12 cellular contexts compared by ENCODE assay signal in genomic region chr10:86306628-86307278, GRCh38. TPM values are rescaled to one million over a fixed set of nuclear protein-coding genes. Genes with fewer than 3 reads are reported as not detected.
DNase-seq lines count a peak whose midpoint lies in the region; ATAC-seq and TF ChIP-seq lines count a peak whose summit lies in the region.
"Had no signal": no experiment of that assay in that cellular context is flagged by ENCODE, and none has a peak within 500 bp of the region (broad histone marks: within the 10 kb centered on the region; RNA-seq: fewer than 3 reads in every experiment).

No MANE protein-coding gene starts in this region.

- CTCF ChIA-PET in HEK293 (lab: Yijun Ruan, JAX) (interaction anchor here (0.7 kb wide), 1 partner anchor 389 kb away, joined by 3 read pairs; no protein-coding TSS in a partner anchor), WTC11 (lab: Charles Lee) (interaction anchor here (0.6 to 1.4 kb wide), 5 partner anchors 18 to 129 kb away, joined by 3 to 7 read pairs (median 4); no protein-coding TSS in a partner anchor)

- ATAC-seq in WTC11 (peak; percentile 78; the same call in 1 of the 2 replicates), HG03565 (IDR thresholded peaks at IDR 0.05; ENCODE audit: unreplicated experiment) (no peak), GM18858 (IDR thresholded peaks at IDR 0.05; ENCODE audit: unreplicated experiment) (no peak)

- H3K27ac Mint-ChIP-seq in WTC11 = no peak overlapping the region
- H3K27ac Mint-ChIP-seq: activated naive CD4-positive, alpha-beta T cell treated with anti-CD3 and anti-CD28 coated beads, Interleukin-2, amount 50 U/mL, for 24 hours; memory B cell had no signal

- H3K9me3 Mint-ChIP-seq in WTC11 = peaks cover 9% of the 10 kb centered on the region
- H3K9me3 Mint-ChIP-seq: activated naive CD4-positive, alpha-beta T cell treated with anti-CD3 and anti-CD28 coated beads, Interleukin-2, amount 50 U/mL, for 24 hours; memory B cell had no signal

- no peaks in the 10 kb centered on the region for H3K36me3 ChIP-seq in HEK293 (ENCODE audit: control insufficient read depth in 2 of 2, insufficient read depth in 1 of 2, low read length in 2 of 2)

- no peak overlapping the region for H3K27ac ChIP-seq in HEK293 (ENCODE audit: extremely low read depth, low read depth, low read length)
- H3K27ac ChIP-seq: epithelial cell of prostate had no signal

- POLR2A ChIA-PET in HEK293 (lab: Yijun Ruan, JAX) = no interaction called here
- POLR2A ChIA-PET in WTC11 (lab: Charles Lee) = no interaction called here

- no peaks in the 10 kb centered on the region for H3K36me3 Mint-ChIP-seq in WTC11
- H3K36me3 Mint-ChIP-seq: activated naive CD4-positive, alpha-beta T cell treated with anti-CD3 and anti-CD28 coated beads, Interleukin-2, amount 50 U/mL, for 24 hours; memory B cell had no signal

- no peak overlapping the region for H3K4me3 ChIP-seq in HEK293 (ENCODE audit: low read depth, low read length)
- H3K4me3 ChIP-seq: smooth muscle cell had no signal

- no peak for TF ChIP-seq CTCF in HEK293 (tag by site-specific recombination; IDR thresholded peaks at IDR 0.05)
- TF ChIP-seq CTCF in WTC11 (IDR thresholded peaks at IDR 0.05) = no peak

- peak; percentile 34 for DNase-seq in AG20443 (ENCODE audit: low spot score)
- peak; percentile 68 for DNase-seq in WTC11 (ENCODE audit: low spot score)
- DNase-seq in iPS-NIHi7 (ENCODE audit: extremely low spot score) = peak; percentile 70
- no peak for DNase-seq in GM19240 (ENCODE audit: insufficient read length, low spot score)
- no peak for DNase-seq in NCI-H2081 treated with DMSO at 0.1 percent for 48 hours (lab: John Stamatoyannopoulos, UW)

- H3K9me3 ChIP-seq in HEK293 (ENCODE audit: control insufficient read depth, insufficient read depth, low read depth, low read length) = no peaks in the 10 kb centered on the region

- no peaks in the 10 kb centered on the region for H3K4me1 ChIP-seq in HEK293 (ENCODE audit: control insufficient read depth, insufficient read depth, low read length)

- no peaks in the 10 kb centered on the region for H3K27me3 Mint-ChIP-seq in WTC11 (ENCODE audit: low read depth)

- H3K4me3 Mint-ChIP-seq in WTC11 = no peak overlapping the region
- H3K4me3 Mint-ChIP-seq: activated naive CD4-positive, alpha-beta T cell treated with anti-CD3 and anti-CD28 coated beads, Interleukin-2, amount 50 U/mL, for 24 hours; memory B cell had no signal

- no peaks in the 10 kb centered on the region for H3K4me1 Mint-ChIP-seq in WTC11
- H3K4me1 Mint-ChIP-seq: activated naive CD4-positive, alpha-beta T cell treated with anti-CD3 and anti-CD28 coated beads, Interleukin-2, amount 50 U/mL, for 24 hours; memory B cell had no signal

TF ChIP-seq in HEK293, 187 proteins besides CTCF, POLR2A, EP300 and RAD21 (continues in another document):
- TF ChIP-seq, protein P1, sequence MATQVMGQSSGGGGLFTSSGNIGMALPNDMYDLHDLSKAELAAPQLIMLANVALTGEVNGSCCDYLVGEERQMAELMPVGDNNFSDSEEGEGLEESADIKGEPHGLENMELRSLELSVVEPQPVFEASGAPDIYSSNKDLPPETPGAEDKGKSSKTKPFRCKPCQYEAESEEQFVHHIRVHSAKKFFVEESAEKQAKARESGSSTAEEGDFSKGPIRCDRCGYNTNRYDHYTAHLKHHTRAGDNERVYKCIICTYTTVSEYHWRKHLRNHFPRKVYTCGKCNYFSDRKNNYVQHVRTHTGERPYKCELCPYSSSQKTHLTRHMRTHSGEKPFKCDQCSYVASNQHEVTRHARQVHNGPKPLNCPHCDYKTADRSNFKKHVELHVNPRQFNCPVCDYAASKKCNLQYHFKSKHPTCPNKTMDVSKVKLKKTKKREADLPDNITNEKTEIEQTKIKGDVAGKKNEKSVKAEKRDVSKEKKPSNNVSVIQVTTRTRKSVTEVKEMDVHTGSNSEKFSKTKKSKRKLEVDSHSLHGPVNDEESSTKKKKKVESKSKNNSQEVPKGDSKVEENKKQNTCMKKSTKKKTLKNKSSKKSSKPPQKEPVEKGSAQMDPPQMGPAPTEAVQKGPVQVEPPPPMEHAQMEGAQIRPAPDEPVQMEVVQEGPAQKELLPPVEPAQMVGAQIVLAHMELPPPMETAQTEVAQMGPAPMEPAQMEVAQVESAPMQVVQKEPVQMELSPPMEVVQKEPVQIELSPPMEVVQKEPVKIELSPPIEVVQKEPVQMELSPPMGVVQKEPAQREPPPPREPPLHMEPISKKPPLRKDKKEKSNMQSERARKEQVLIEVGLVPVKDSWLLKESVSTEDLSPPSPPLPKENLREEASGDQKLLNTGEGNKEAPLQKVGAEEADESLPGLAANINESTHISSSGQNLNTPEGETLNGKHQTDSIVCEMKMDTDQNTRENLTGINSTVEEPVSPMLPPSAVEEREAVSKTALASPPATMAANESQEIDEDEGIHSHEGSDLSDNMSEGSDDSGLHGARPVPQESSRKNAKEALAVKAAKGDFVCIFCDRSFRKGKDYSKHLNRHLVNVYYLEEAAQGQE (tag by site-specific recombination; IDR thresholded peaks at IDR 0.05) = peak; percentile 97
- TF ChIP-seq, protein P2, sequence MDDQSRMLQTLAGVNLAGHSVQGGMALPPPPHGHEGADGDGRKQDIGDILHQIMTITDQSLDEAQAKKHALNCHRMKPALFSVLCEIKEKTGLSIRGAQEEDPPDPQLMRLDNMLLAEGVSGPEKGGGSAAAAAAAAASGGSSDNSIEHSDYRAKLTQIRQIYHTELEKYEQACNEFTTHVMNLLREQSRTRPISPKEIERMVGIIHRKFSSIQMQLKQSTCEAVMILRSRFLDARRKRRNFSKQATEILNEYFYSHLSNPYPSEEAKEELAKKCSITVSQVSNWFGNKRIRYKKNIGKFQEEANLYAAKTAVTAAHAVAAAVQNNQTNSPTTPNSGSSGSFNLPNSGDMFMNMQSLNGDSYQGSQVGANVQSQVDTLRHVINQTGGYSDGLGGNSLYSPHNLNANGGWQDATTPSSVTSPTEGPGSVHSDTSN (CRISPR knock-in tag; IDR thresholded peaks at IDR 0.05) = no peak
- TF ChIP-seq, protein P3, sequence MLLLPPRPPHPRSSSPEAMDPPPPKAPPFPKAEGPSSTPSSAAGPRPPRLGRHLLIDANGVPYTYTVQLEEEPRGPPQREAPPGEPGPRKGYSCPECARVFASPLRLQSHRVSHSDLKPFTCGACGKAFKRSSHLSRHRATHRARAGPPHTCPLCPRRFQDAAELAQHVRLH (tag by site-specific recombination; IDR thresholded peaks at IDR 0.05) = no peak
- peak; percentile 53; the same call in 1 of the 2 replicates for TF ChIP-seq ZNF600 (tag by site-specific recombination; IDR thresholded peaks at IDR 0.05)

TF ChIP-seq in WTC11, 78 proteins besides CTCF, POLR2A, EP300 and RAD21 (continues in another document):
- TF ChIP-seq USF1 (CRISPR knock-in tag; IDR thresholded peaks at IDR 0.05) = 0 out of 2 replicates have a peak, but pooled peaks have one; percentile 32
- TF ChIP-seq EMX1 (CRISPR knock-in tag; IDR thresholded peaks at IDR 0.05) = no peak
- no peak for TF ChIP-seq PREB (CRISPR knock-in tag; IDR thresholded peaks at IDR 0.05; ENCODE audit: borderline replicate concordance)
- 0 out of 2 replicates have a peak, but pooled peaks have one; percentile 49 for TF ChIP-seq ARID4B (CRISPR knock-in tag; IDR thresholded peaks at IDR 0.05; ENCODE audit: borderline replicate concordance)
- no peak for TF ChIP-seq ZNF121 (CRISPR knock-in tag; IDR thresholded peaks at IDR 0.05)
- TF ChIP-seq NFE2L1 (CRISPR knock-in tag; IDR thresholded peaks at IDR 0.05) = no peak
- TF ChIP-seq ZNF317 (CRISPR knock-in tag; IDR thresholded peaks at IDR 0.05; ENCODE audit: borderline replicate concordance, low read depth) = no peak
- TF ChIP-seq CREB1 (CRISPR knock-in tag; IDR thresholded peaks at IDR 0.05) = no peak

RNA-seq across cellular contexts. Expression of gene GRID1, which starts 59.8 kb away (rescaled TPM):
- total RNA-seq in WTC11 (2021) = 0.21 to 0.50 TPM (median 0.37 TPM) in 3 replicates

Comparison
In these comparisons a context has a peak if more than half of its experiments do, and no peak if none do; other contexts are left out.
1. DNase-seq: peak in AG20443 (single experiment), WTC11 (single experiment) and iPS-NIHi7 (single experiment); none in GM19240 (single experiment) and NCI-H2081 treated with DMSO at 0.1 percent for 48 hours (single experiment).